8 cellular contexts compared by ENCODE assay signal in genomic region chr12:113231275-113232231, GRCh38. TPM values are rescaled to one million over a fixed set of nuclear protein-coding genes. Genes with fewer than 3 reads are reported as not detected.
A peak's percentile ranks its signal among the peaks of the same experiment; 100 is the strongest.
DNase-seq lines count a peak whose midpoint lies in the region; ATAC-seq lines count a peak whose summit lies in the region.

No MANE protein-coding gene starts in this region.

- DNase-seq in ACHN = peak; percentile 28
- peak in 16 of 61 donors; percentile 12 to 69 (median 32) for DNase-seq in caudate nucleus (lab: John Stamatoyannopoulos, UW)
- peak; percentile 59 for DNase-seq in mesenchymal stem cell
- no peak for DNase-seq in COLO668 (lab: John Stamatoyannopoulos, UW; ENCODE audit: unreplicated experiment)
- no peak for DNase-seq in NCI-H1417 (lab: John Stamatoyannopoulos, UW)

- WGBS in mesenchymal stem cell = 67% methylated on average over 13 of the region's 13 CpGs

- ATAC-seq in GM19463 (IDR thresholded peaks at IDR 0.05; ENCODE audit: unreplicated experiment) = no peak
- no peak for ATAC-seq in HG02763 (IDR thresholded peaks at IDR 0.05; ENCODE audit: unreplicated experiment)

- H3K4me3 ChIP-seq in HUES48 (ENCODE audit: low read depth, low read length) (no peak overlapping the region), mesenchymal stem cell (ENCODE audit: insufficient read depth in 1 of 2, low read depth in 1 of 2, low read length in 2 of 2) (no peak overlapping the region)

- H3K9ac ChIP-seq in HUES48 (ENCODE audit: low read depth, low read length) (peak overlapping the region; percentile 42; the same call in 1 of the 2 replicates), mesenchymal stem cell (ENCODE audit: low read length) (no peak overlapping the region)

- H2BK15ac ChIP-seq in mesenchymal stem cell (ENCODE audit: low read depth, poor library complexity, severe bottlenecking) = no peak overlapping the region

- peak overlapping the region; percentile 93 for H2BK5ac ChIP-seq in mesenchymal stem cell (ENCODE audit: low read depth, low read length, poor library complexity, severe bottlenecking)

- peaks cover 14% of the 10 kb centered on the region for H3K79me1 ChIP-seq in mesenchymal stem cell (replicated peaks; ENCODE audit: low read length, poor library complexity, severe bottlenecking)

- H2AK5ac ChIP-seq in mesenchymal stem cell (ENCODE audit: low read length, severe bottlenecking) = peak overlapping the region; percentile 99

- H4K91ac ChIP-seq in mesenchymal stem cell (ENCODE audit: low read length) = peak overlapping the region; percentile 77

- H3K36me3 ChIP-seq in HUES48 (ENCODE audit: control insufficient read depth, insufficient read depth, low read length) (peaks cover 31% of the 10 kb centered on the region), mesenchymal stem cell (ENCODE audit: control insufficient read depth in 1 of 2, insufficient read depth in 2 of 2, low read depth in 1 of 2, low read length in 2 of 2) (peaks cover 43 to 80% of the 10 kb centered on the region in 2 experiments)

- peak overlapping the region; percentile 63 to 74 for H3K18ac ChIP-seq in mesenchymal stem cell (ENCODE audit: low read depth in 1 of 2, low read length in 2 of 2)

- peak overlapping the region; percentile 20 for H2AFZ ChIP-seq in mesenchymal stem cell (ENCODE audit: low read depth, low read length)

- in situ Hi-C loops in ACHN (cut with HindIII; ENCODE audit: low pct_ligation_motif_present, low pct_unique_long_range_greater_than_20kb, low sequenced_read_pairs) = no loop called here

- H3K27me3 ChIP-seq in HUES48 (ENCODE audit: control insufficient read depth, insufficient read depth, low read length) = no peaks in the 10 kb centered on the region
- H3K27me3 ChIP-seq in mesenchymal stem cell (ENCODE audit: control insufficient read depth in 1 of 2, insufficient read depth in 1 of 2, low read length in 2 of 2) = no peaks in the 10 kb centered on the region

- H3K4ac ChIP-seq in mesenchymal stem cell (ENCODE audit: low read depth in 1 of 2, low read length in 2 of 2) = peak overlapping the region; percentile 57 to 75

- H3K14ac ChIP-seq in mesenchymal stem cell (ENCODE audit: low read length in 2 of 2) = no peak overlapping the region

- H2BK12ac ChIP-seq in mesenchymal stem cell (ENCODE audit: low read length in 2 of 2) = peak overlapping the region; percentile 76 to 83

- peaks cover 23% of the 10 kb centered on the region for H3K4me1 ChIP-seq in HUES48 (ENCODE audit: control insufficient read depth, insufficient read depth, low read length)
- H3K4me1 ChIP-seq in mesenchymal stem cell (ENCODE audit: control insufficient read depth, insufficient read depth, low read depth, low read length) = peaks cover 35% of the 10 kb centered on the region

- 0 out of 2 replicates have a peak, but pooled peaks cover 5% of the 10 kb centered on the region for H3K9me3 ChIP-seq in HUES48 (ENCODE audit: control insufficient read depth, insufficient read depth, low read length)
- peaks cover 7% of the 10 kb centered on the region for H3K9me3 ChIP-seq in mesenchymal stem cell (ENCODE audit: control insufficient read depth, low read length)

- H3K4me2 ChIP-seq in mesenchymal stem cell (ENCODE audit: low read length, poor library complexity, severe bottlenecking) = no peak overlapping the region

- H3K27ac ChIP-seq in HUES48 (ENCODE audit: low read depth, low read length) = peak overlapping the region; percentile 92
- H3K27ac ChIP-seq in caudate nucleus (ENCODE audit: low read depth, low read length) = peak overlapping the region; percentile 95
- H3K27ac ChIP-seq in mesenchymal stem cell (ENCODE audit: low read length, poor library complexity, severe bottlenecking) = peak overlapping the region; percentile 95

- H4K8ac ChIP-seq in mesenchymal stem cell (ENCODE audit: low read length) = no peak overlapping the region

- H2BK120ac ChIP-seq in mesenchymal stem cell (ENCODE audit: low read depth, low read length) = no peak overlapping the region

- H3K23ac ChIP-seq in mesenchymal stem cell (ENCODE audit: low read length in 2 of 2) = peak overlapping the region in 1 of 2 experiments; percentile 27

RNA-seq across cellular contexts. Expression of gene TPCN1, which starts 10.3 kb away (rescaled TPM):
- polyA plus RNA-seq in mesenchymal stem cell (2013, experiment 1 of 2) = 57.5 TPM
- 58.5 TPM for polyA plus RNA-seq in mesenchymal stem cell (2013, experiment 2 of 2)

RNA-seq across cellular contexts. Expression of gene RITA1, which starts 46.0 kb away (rescaled TPM):
- 15.4 TPM for polyA plus RNA-seq in mesenchymal stem cell (2013, experiment 1 of 2)
- 14.6 TPM for polyA plus RNA-seq in mesenchymal stem cell (2013, experiment 2 of 2)

RNA-seq across cellular contexts. Expression of gene DDX54, which starts 46.3 kb away (rescaled TPM):
- 34.2 TPM for polyA plus RNA-seq in mesenchymal stem cell (2013, experiment 1 of 2)
- polyA plus RNA-seq in mesenchymal stem cell (2013, experiment 2 of 2) = 36.4 TPM

Comparison
In these comparisons a context has a peak if more than half of its experiments do, and no peak if none do; other contexts are left out.
1. DNase-seq: peak in ACHN (single experiment) and mesenchymal stem cell (single experiment); none in COLO668 (single experiment) and NCI-H1417 (0 of 3).
2. Peak in every context shown above with its lines, with median percentiles within 50 percentile points of each other: H3K27ac ChIP-seq.